1 cellular context compared by ENCODE assay signal in genomic region chr9:127942152-127943010, GRCh38.
TF ChIP-seq lines count a peak whose summit lies in the region.

No MANE protein-coding gene starts in this region.

TF ChIP-seq in H1, 55 proteins besides CTCF, POLR2A, EP300 and RAD21:
- TF ChIP-seq SP4 (IDR thresholded peaks at IDR 0.05; ENCODE audit: low read length) (no peak), BACH1 (IDR thresholded peaks at IDR 0.05; ENCODE audit: low read length) (no peak), HDAC6 (IDR thresholded peaks at IDR 0.05; ENCODE audit: low read depth, low read length) (no peak), CTBP2 (IDR thresholded peaks at IDR 0.05; ENCODE audit: borderline replicate concordance, insufficient read depth, insufficient read length, low read length) (no peak), CREB1 (IDR thresholded peaks at IDR 0.05) (no peak), HDAC2 (IDR thresholded peaks at IDR 0.05; ENCODE audit: borderline replicate concordance in 1 of 2, low read depth in 2 of 2, low read length in 2 of 2) (no peak), TCF12 (IDR thresholded peaks at IDR 0.05; ENCODE audit: low read depth, low read length) (no peak), ATF3 (IDR thresholded peaks at IDR 0.05; ENCODE audit: insufficient read depth, low read depth, low read length) (0 out of 2 replicates have a peak, but pooled peaks have one; percentile 1), GTF2F1 (IDR thresholded peaks at IDR 0.05; ENCODE audit: borderline replicate concordance, low read depth, low read length) (no peak), SIX5 (IDR thresholded peaks at IDR 0.05; ENCODE audit: low read depth, low read length) (no peak), KDM4A (IDR thresholded peaks at IDR 0.05; ENCODE audit: low read depth, low read length, severe bottlenecking) (no peak), CEBPB (IDR thresholded peaks at IDR 0.05; ENCODE audit: low read depth, low read length) (no peak), MAFK (IDR thresholded peaks at IDR 0.05; ENCODE audit: low read depth, low read length) (no peak), CHD7 (IDR thresholded peaks at IDR 0.05; ENCODE audit: insufficient replicate concordance, low read length) (no peak), JUN (IDR thresholded peaks at IDR 0.05; ENCODE audit: low read depth, low read length) (no peak), CBX5 (IDR thresholded peaks at IDR 0.05; ENCODE audit: low read depth, low read length) (no peak), RBBP5 (IDR thresholded peaks at IDR 0.05; ENCODE audit: borderline replicate concordance, low read depth, low read length) (no peak), PHF8 (conservative IDR thresholded peaks at IDR 0.05; ENCODE audit: low read depth, low read length) (no peak), ATF2 (IDR thresholded peaks at IDR 0.05; ENCODE audit: low read length) (no peak), EZH2 (IDR thresholded peaks at IDR 0.05; ENCODE audit: low read depth, low read length, severe bottlenecking) (no peak), SUZ12 (IDR thresholded peaks at IDR 0.05; ENCODE audit: low read length) (no peak), TBP (IDR thresholded peaks at IDR 0.05; ENCODE audit: low read depth, low read length) (no peak), SRF (IDR thresholded peaks at IDR 0.05; ENCODE audit: low read depth, low read length) (no peak), EGR1 (IDR thresholded peaks at IDR 0.05; ENCODE audit: borderline replicate concordance, low read depth, low read length) (0 out of 2 replicates have a peak, but pooled peaks have one; percentile 21), NRF1 (IDR thresholded peaks at IDR 0.05; ENCODE audit: low read depth, low read length) (no peak), SIRT6 (IDR thresholded peaks at IDR 0.05; ENCODE audit: low read length) (no peak), TAF1 (IDR thresholded peaks at IDR 0.05; ENCODE audit: low read depth, low read length) (no peak), KDM5A (IDR thresholded peaks at IDR 0.05; ENCODE audit: low read length) (no peak), SAP30 (IDR thresholded peaks at IDR 0.05; ENCODE audit: insufficient read depth, insufficient replicate concordance, low read length) (no peak), TAF7 (optimal IDR thresholded peaks at IDR 0.05; ENCODE audit: borderline replicate concordance, low read depth, low read length) (peak; percentile 29), USF2 (IDR thresholded peaks at IDR 0.05; ENCODE audit: low read length) (no peak), RXRA (IDR thresholded peaks at IDR 0.05; ENCODE audit: insufficient read depth, low read depth, low read length) (0 out of 2 replicates have a peak, but pooled peaks have one; percentile 48), CBX8 (IDR thresholded peaks at IDR 0.05; ENCODE audit: borderline replicate concordance, low read depth, low read length) (no peak), YY1 (IDR thresholded peaks at IDR 0.05; ENCODE audit: low read depth, low read length) (peak; percentile 71; the same call in 1 of the 2 replicates), BCL11A (IDR thresholded peaks at IDR 0.05; ENCODE audit: low read depth in 2 of 2, low read length in 2 of 2) (no peak), TEAD4 (IDR thresholded peaks at IDR 0.05; ENCODE audit: low read depth, low read length) (0 out of 2 replicates have a peak, but pooled peaks have one; percentile 9), CHD2 (IDR thresholded peaks at IDR 0.05; ENCODE audit: low read length) (no peak), NANOG (IDR thresholded peaks at IDR 0.05; ENCODE audit: insufficient read depth, low read depth, low read length, poor library complexity, severe bottlenecking) (no peak), ASH2L (IDR thresholded peaks at IDR 0.05; ENCODE audit: low read length) (no peak), E2F6 (IDR thresholded peaks at IDR 0.05) (no peak), SP1 (IDR thresholded peaks at IDR 0.05; ENCODE audit: low read depth, low read length) (no peak), RFX5 (IDR thresholded peaks at IDR 0.05; ENCODE audit: borderline replicate concordance, low read depth, low read length) (no peak), POLR2AphosphoS5 (IDR thresholded peaks at IDR 0.05; ENCODE audit: low read depth, low read length) (no peak), KDM1A (IDR thresholded peaks at IDR 0.05; ENCODE audit: borderline replicate concordance, low read length) (no peak), FOSL1 (IDR thresholded peaks at IDR 0.05; ENCODE audit: insufficient read depth, low read depth, low read length) (no peak), MAX (IDR thresholded peaks at IDR 0.05) (peak; percentile 65), POU5F1 (IDR thresholded peaks at IDR 0.05; ENCODE audit: low read depth, low read length) (no peak), JUND (IDR thresholded peaks at IDR 0.05; ENCODE audit: low read length) (no peak), SIN3A (conservative IDR thresholded peaks at IDR 0.05 in 1 of 2, IDR thresholded peaks at IDR 0.05 in 1 of 2; ENCODE audit: low read depth in 1 of 2, low read length in 2 of 2) (no peak), CHD1 (IDR thresholded peaks at IDR 0.05; ENCODE audit: low read depth, low read length) (no peak), RNF2 (IDR thresholded peaks at IDR 0.05; ENCODE audit: borderline replicate concordance, low read depth, low read length, missing control alignments, poor library complexity, severe bottlenecking) (no peak), GABPA (IDR thresholded peaks at IDR 0.05; ENCODE audit: borderline replicate concordance, insufficient read depth, low read length) (peak; percentile 75; the same call in 1 of the 2 replicates), SP2 (IDR thresholded peaks at IDR 0.05; ENCODE audit: low read length) (no peak), ZNF274 (IDR thresholded peaks at IDR 0.05; ENCODE audit: borderline replicate concordance, extremely low read depth, low read length) (no peak), BRCA1 (IDR thresholded peaks at IDR 0.05; ENCODE audit: low read depth, low read length) (no peak)
